36 cellular contexts compared by ENCODE assay signal in genomic region chr5:10985091-10985490, GRCh38.
"Had no signal": no experiment of that assay in that cellular context is flagged by ENCODE, and none has a peak within 500 bp of the region (broad histone marks: within the 10 kb centered on the region; RNA-seq: fewer than 3 reads in every experiment).

No MANE protein-coding gene starts in this region.

- H3K9me3 Mint-ChIP-seq: activated B cell treated with CpG ODN at 0.5 μM for 24 hours; activated CD4-positive, alpha-beta memory T cell treated with anti-CD3 and anti-CD28 coated beads for 36 hours; activated CD4-positive, alpha-beta T cell treated with anti-CD3 and anti-CD28 coated beads, Interleukin-2, amount 10 ng/mL, durations not matched to agents 24 days and 14 days; activated CD8-positive, alpha-beta T cell treated with anti-CD3 and anti-CD28 coated beads for 36 hours; activated naive CD4-positive, alpha-beta T cell treated with anti-CD3 and anti-CD28 coated beads for 36 hours; activated naive CD4-positive, alpha-beta T cell treated with anti-CD3 and anti-CD28 coated beads, Interleukin-2, amount 50 U/mL, for 72 hours; activated naive CD8-positive, alpha-beta T cell treated with anti-CD3 and anti-CD28 coated beads for 36 hours; activated T-cell treated with anti-CD3 and anti-CD28 coated beads, Interleukin-2, amount 50 U/mL, for 4 hours; activated T-cell treated with anti-CD3 and anti-CD28 coated beads, Interleukin-2, amount 50 U/mL, for 72 hours; activated T-helper 1 cell treated with anti-CD3 and anti-CD28 coated beads, Interleukin-12 subunit alpha, Interleukin-12 subunit beta, Interleukin-2, Interleukin-4 antibody, amounts not matched to agents 30 ng/mL and 10 ng/mL and 1 ng/mL, durations not matched to agents 14 hours and 24 hours and 36 hours; activated T-helper 17 cell treated with anti-CD3 and anti-CD28 coated beads, Interleukin-2, amount 50 U/mL, for 72 hours; T-cell; T-helper 2 cell treated with Interferon-gamma antibody and Interleukin-4, amounts not matched to agents 5 μg/mL and 100 μg/mL, for 36 hours had no signal

- H3K27ac Mint-ChIP-seq: activated B cell treated with CpG ODN at 0.5 μM for 24 hours; activated CD4-positive, alpha-beta memory T cell treated with anti-CD3 and anti-CD28 coated beads for 36 hours; activated CD4-positive, alpha-beta T cell treated with anti-CD3 and anti-CD28 coated beads, Interleukin-2, amount 10 ng/mL, durations not matched to agents 24 days and 14 days; activated CD8-positive, alpha-beta T cell treated with anti-CD3 and anti-CD28 coated beads for 36 hours; activated naive CD4-positive, alpha-beta T cell treated with anti-CD3 and anti-CD28 coated beads for 36 hours; activated naive CD4-positive, alpha-beta T cell treated with anti-CD3 and anti-CD28 coated beads, Interleukin-2, amount 50 U/mL, for 72 hours; activated naive CD8-positive, alpha-beta T cell treated with anti-CD3 and anti-CD28 coated beads for 36 hours; activated T-cell treated with anti-CD3 and anti-CD28 coated beads, Interleukin-2, amount 50 U/mL, for 72 hours; activated T-helper 1 cell treated with anti-CD3 and anti-CD28 coated beads, Interleukin-12 subunit alpha, Interleukin-12 subunit beta, Interleukin-2, Interleukin-4 antibody, amounts not matched to agents 30 ng/mL and 10 ng/mL and 1 ng/mL, durations not matched to agents 14 hours and 24 hours and 36 hours; activated T-helper 17 cell treated with anti-CD3 and anti-CD28 coated beads, Interleukin-2, amount 50 U/mL, for 72 hours; T-cell; T-helper 2 cell treated with Interferon-gamma antibody and Interleukin-4, amounts not matched to agents 5 μg/mL and 100 μg/mL, for 36 hours had no signal

- FAIRE-seq: astrocyte, TTC549 had no signal

- H3K4me3 ChIP-seq: adrenal gland, body of pancreas, breast epithelium had no signal

- H3K4me1 ChIP-seq: adrenal gland, breast epithelium had no signal

- H3K9me3 ChIP-seq: adrenal gland, body of pancreas, breast epithelium had no signal

- H3K36me3 Mint-ChIP-seq: activated CD4-positive, alpha-beta memory T cell treated with anti-CD3 and anti-CD28 coated beads for 36 hours; activated naive CD4-positive, alpha-beta T cell treated with anti-CD3 and anti-CD28 coated beads, Interleukin-2, amount 50 U/mL, for 72 hours; activated naive CD8-positive, alpha-beta T cell treated with anti-CD3 and anti-CD28 coated beads for 36 hours; T-cell had no signal

- ATAC-seq: activated CD8-positive, alpha-beta T cell treated with anti-CD3 and anti-CD28 coated beads for 36 hours; activated naive CD4-positive, alpha-beta T cell treated with anti-CD3 and anti-CD28 coated beads, Interleukin-2, amount 50 U/mL, for 72 hours; activated T-cell treated with anti-CD3 and anti-CD28 coated beads, Interleukin-2, amount 50 U/mL, for 4 hours; activated T-cell treated with anti-CD3 and anti-CD28 coated beads, Interleukin-2, amount 50 U/mL, for 72 hours; activated T-helper 17 cell treated with anti-CD3 and anti-CD28 coated beads, Interleukin-2, amount 50 U/mL, for 72 hours; body of pancreas; T-cell had no signal

- H3K4me3 Mint-ChIP-seq: activated B cell treated with CpG ODN at 0.5 μM for 24 hours; activated CD4-positive, alpha-beta memory T cell treated with anti-CD3 and anti-CD28 coated beads for 36 hours; activated CD4-positive, alpha-beta T cell treated with anti-CD3 and anti-CD28 coated beads, Interleukin-2, amount 10 ng/mL, durations not matched to agents 24 days and 14 days; activated CD8-positive, alpha-beta T cell treated with anti-CD3 and anti-CD28 coated beads for 36 hours; activated naive CD4-positive, alpha-beta T cell treated with anti-CD3 and anti-CD28 coated beads for 36 hours; activated naive CD8-positive, alpha-beta T cell treated with anti-CD3 and anti-CD28 coated beads for 36 hours; activated T-cell treated with anti-CD3 and anti-CD28 coated beads, Interleukin-2, amount 50 U/mL, for 4 hours; activated T-cell treated with anti-CD3 and anti-CD28 coated beads, Interleukin-2, amount 50 U/mL, for 72 hours; activated T-helper 1 cell treated with anti-CD3 and anti-CD28 coated beads, Interleukin-12 subunit alpha, Interleukin-12 subunit beta, Interleukin-2, Interleukin-4 antibody, amounts not matched to agents 30 ng/mL and 10 ng/mL and 1 ng/mL, durations not matched to agents 14 hours and 24 hours and 36 hours; activated T-helper 17 cell treated with anti-CD3 and anti-CD28 coated beads, Interleukin-2, amount 50 U/mL, for 72 hours; T-cell; T-helper 2 cell treated with Interferon-gamma antibody and Interleukin-4, amounts not matched to agents 5 μg/mL and 100 μg/mL, for 36 hours had no signal

- H3K36me3 ChIP-seq: adrenal gland, brain microvascular endothelial cell, breast epithelium had no signal

- H3K27ac ChIP-seq: adrenal gland, body of pancreas, brain microvascular endothelial cell, breast epithelium, VCaP had no signal

- DNase-seq: activated B cell treated with CpG ODN at 0.5 μM for 24 hours; activated CD4-positive, alpha-beta memory T cell treated with anti-CD3 and anti-CD28 coated beads for 36 hours; activated CD4-positive, alpha-beta T cell treated with anti-CD3 and anti-CD28 coated beads for 4 hours; activated CD4-positive, alpha-beta T cell treated with anti-CD3 and anti-CD28 coated beads, Interleukin-2, amount 10 ng/mL, durations not matched to agents 24 days and 14 days; activated CD4-positive, alpha-beta T cell treated with anti-CD3 and anti-CD28 coated beads, Interleukin-2, amount 50 U/mL, for 1 hour; activated CD4-positive, alpha-beta T cell treated with anti-CD3 and anti-CD28 coated beads, Interleukin-2, amount 50 U/mL, for 4 hours; activated CD4-positive, CD25-positive, alpha-beta regulatory T cell treated with anti-CD3 and anti-CD28 coated beads, Interleukin-2, amount 50 U/mL, for 72 hours; activated CD8-positive, alpha-beta memory T cell treated with anti-CD3 and anti-CD28 coated beads, Interleukin-2, amount 50 U/mL, for 4 hours; activated CD8-positive, alpha-beta T cell treated with anti-CD3 and anti-CD28 coated beads for 36 hours; activated effector memory CD4-positive, alpha-beta T cell treated with anti-CD3 and anti-CD28 coated beads, Interleukin-2, amount 50 U/mL, for 16 hours; activated gamma-delta T cell treated with Interleukin-2 at 50 U/mL for 16 hours; activated naive CD4-positive, alpha-beta T cell; activated naive CD4-positive, alpha-beta T cell treated with anti-CD3 and anti-CD28 coated beads for 36 hours; activated naive CD4-positive, alpha-beta T cell treated with anti-CD3 and anti-CD28 coated beads, Interleukin-2, amount 50 U/mL, for 16 hours; activated naive CD8-positive, alpha-beta T cell treated with anti-CD3 and anti-CD28 coated beads for 36 hours; activated T-cell treated with anti-CD3 and anti-CD28 coated beads for 4 hours; activated T-cell treated with anti-CD3 and anti-CD28 coated beads, Interleukin-2, amount 50 U/mL, for 1 hour; activated T-cell treated with anti-CD3 and anti-CD28 coated beads, Interleukin-2, amount 50 U/mL, for 4 hours; activated T-cell treated with anti-CD3 and anti-CD28 coated beads, Interleukin-2, amount 50 U/mL, for 72 hours; adrenal gland; amniotic stem cell; aorta; body of pancreas; brain microvascular endothelial cell; central memory CD4-positive, alpha-beta T cell; T-cell; T-helper 2 cell; T-helper 9 cell had no signal
